9 cellular contexts compared by ENCODE assay signal in genomic region chr14:69483765-69484443, GRCh38. TPM values are rescaled to one million over a fixed set of nuclear protein-coding genes. Genes with fewer than 3 reads are reported as not detected.
DNase-seq lines count a peak whose midpoint lies in the region; ATAC-seq and TF ChIP-seq lines count a peak whose summit lies in the region.
"Had no signal": no experiment of that assay in that cellular context is flagged by ENCODE, and none has a peak within 500 bp of the region (broad histone marks: within the 10 kb centered on the region; RNA-seq: fewer than 3 reads in every experiment).

No MANE protein-coding gene starts in this region.

- no peaks in the 10 kb centered on the region for H3K9me3 Mint-ChIP-seq in chondrocyte (ENCODE audit: low read depth)
- H3K9me3 Mint-ChIP-seq: CD4-positive, alpha-beta T cell had no signal

- peaks cover 0 to 3% of the 10 kb centered on the region in 2 donors for H3K9me3 ChIP-seq in lung (ENCODE audit: control insufficient read depth in 2 of 2, insufficient read depth in 1 of 2, low read length in 1 of 2)
- no peaks in the 10 kb centered on the region for H3K9me3 ChIP-seq in upper lobe of right lung

- peaks cover 27% of the 10 kb centered on the region for H3K27me3 Mint-ChIP-seq in chondrocyte (ENCODE audit: low read depth)

- DNase-seq in NCI-H446 (lab: John Stamatoyannopoulos, UW) (peak; percentile 1 to 13), NCI-H446 treated with DMSO at 0.1 percent for 48 hours (lab: John Stamatoyannopoulos, UW) (no peak), chondrocyte (ENCODE audit: low spot score) (no peak), lung (ENCODE audit: low spot score) (no peak), upper lobe of right lung (peak; percentile 73), superior temporal gyrus (ENCODE audit: extremely low spot score) (no peak), kidney glomerular epithelial cell (lab: John Stamatoyannopoulos, UW) (no peak)
- DNase-seq: CD4-positive, alpha-beta T cell had no signal

- no peaks in the 10 kb centered on the region for H3K27me3 ChIP-seq in lung (ENCODE audit: control insufficient read depth, insufficient read depth)
- H3K27me3 ChIP-seq in upper lobe of right lung: peaks cover 45% of the 10 kb centered on the region

- peak overlapping the region; percentile 66 for H3K4me3 Mint-ChIP-seq in chondrocyte (ENCODE audit: unreplicated experiment)
- H3K4me3 Mint-ChIP-seq: CD4-positive, alpha-beta T cell had no signal

- no peak overlapping the region for H3K27ac Mint-ChIP-seq in chondrocyte (ENCODE audit: unreplicated experiment)
- H3K27ac Mint-ChIP-seq: CD4-positive, alpha-beta T cell had no signal

- no peaks in the 10 kb centered on the region for H3K36me3 Mint-ChIP-seq in chondrocyte (ENCODE audit: low read depth)

- H3K36me3 ChIP-seq in lung (ENCODE audit: control insufficient read depth in 2 of 2, insufficient read depth in 2 of 2, low read length in 2 of 2) (no peaks in the 10 kb centered on the region), upper lobe of right lung (no peaks in the 10 kb centered on the region)

- 4 to 5% methylated on average over 53 to 54 of the region's 54 CpGs for WGBS in lung, 2 donors

- H3K4me3 ChIP-seq in lung: no peak overlapping the region
- H3K4me3 ChIP-seq in upper lobe of right lung: peak overlapping the region; percentile 48

- peak; percentile 39 for ATAC-seq in lung (ENCODE audit: insufficient read depth, low FRiP score)
- ATAC-seq in upper lobe of right lung: peak; percentile 49
- ATAC-seq in GM21576 (IDR thresholded peaks at IDR 0.05; ENCODE audit: unreplicated experiment): no peak

- H3K4me1 Mint-ChIP-seq in chondrocyte (ENCODE audit: low read depth): peaks cover 4% of the 10 kb centered on the region

- intact Hi-C loops in upper lobe of right lung (cut with DNase I): no loop called here

- H3K4me1 ChIP-seq in lung (ENCODE audit: control insufficient read depth in 2 of 2, insufficient read depth in 2 of 2, low read length in 2 of 2) (peaks cover 0 to 15% of the 10 kb centered on the region in 2 donors), upper lobe of right lung (peaks cover 18% of the 10 kb centered on the region)

- H3K27ac ChIP-seq in lung (ENCODE audit: low read depth in 1 of 2, low read length in 1 of 2) (no peak overlapping the region), upper lobe of right lung (no peak overlapping the region)

- no peak for TF ChIP-seq CTCF in chondrocyte (IDR thresholded peaks at IDR 0.05)
- no peak for TF ChIP-seq CTCF in lung (IDR thresholded peaks at IDR 0.05; ENCODE audit: control extremely low read depth, extremely low read depth)
- no peak for TF ChIP-seq CTCF in upper lobe of right lung (IDR thresholded peaks at IDR 0.05)

RNA-seq across cellular contexts. Expression of gene PLEKHD1, which starts 0.6 kb away (rescaled TPM):
- total RNA-seq in chondrocyte (0.08 to 0.15 TPM (median 0.10 TPM) in 3 replicates), lung (under 1 TPM in 1 of 2 donors, not detected in 1; 0.83 TPM), upper lobe of right lung (0.41 TPM)
- polyA plus RNA-seq in lung: under 1 TPM; 0.11 to 0.33 TPM

Comparison
In these comparisons a context has a peak if more than half of its experiments do, and no peak if none do; other contexts are left out.
1. DNase-seq: peak in NCI-H446 (2 of 2) and upper lobe of right lung (single experiment); none in NCI-H446 treated with DMSO at 0.1 percent for 48 hours (single experiment), chondrocyte (single experiment), lung (single experiment), superior temporal gyrus (single experiment) and kidney glomerular epithelial cell (single experiment).